In the genomic region with DNA sequence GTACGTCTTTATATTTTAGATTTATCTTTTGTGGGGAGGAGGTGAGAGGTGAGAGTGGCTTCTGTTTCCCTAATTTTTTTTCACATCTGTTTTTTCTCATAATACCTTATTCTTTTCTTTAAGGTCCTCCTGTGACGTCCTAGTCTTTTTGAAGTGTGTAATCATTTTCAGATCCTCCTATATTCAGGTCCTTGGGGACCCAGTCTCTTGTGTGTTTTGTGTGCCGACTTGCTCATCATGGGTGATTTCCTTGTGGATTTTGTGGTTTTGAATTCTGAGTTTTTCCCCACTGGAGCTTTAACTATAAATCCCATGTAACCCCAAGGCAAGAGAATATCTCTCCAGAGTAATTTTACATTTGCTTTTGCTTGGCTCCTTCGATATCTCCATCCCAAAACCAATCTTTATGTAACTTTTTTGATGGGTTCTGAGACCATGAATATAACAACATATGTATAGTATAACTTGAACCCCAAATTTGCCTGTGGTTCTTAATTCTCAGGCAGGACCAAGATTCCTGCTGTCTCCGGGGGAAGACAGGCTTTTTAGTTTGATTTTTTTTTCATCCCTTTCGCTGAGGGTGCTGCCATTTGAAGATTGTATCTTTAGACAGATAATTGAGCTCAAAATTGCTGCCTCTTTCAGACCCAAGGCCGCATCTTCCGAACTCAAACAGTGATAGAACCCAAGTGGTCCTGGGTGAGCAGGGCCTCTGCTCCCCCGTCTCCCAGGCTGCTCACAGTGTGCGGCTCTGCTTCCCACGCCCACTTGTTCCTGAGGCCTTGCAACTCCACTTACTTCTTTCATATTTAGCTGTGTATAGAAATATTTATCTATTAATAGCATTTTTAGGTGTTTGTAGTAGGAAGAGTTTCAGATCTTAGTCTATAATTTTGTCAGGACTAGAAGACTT, we compare ENCODE assay signal across 12 cellular contexts. TPM values are rescaled to one million over a fixed set of nuclear protein-coding genes. Genes with fewer than 3 reads are reported as not detected.
DNase-seq lines count a peak whose midpoint lies in the region; ATAC-seq and TF ChIP-seq lines count a peak whose summit lies in the region.
"Had no signal": no experiment of that assay in that cellular context is flagged by ENCODE, and none has a peak within 500 bp of the region (broad histone marks: within the 10 kb centered on the region; RNA-seq: fewer than 3 reads in every experiment).

No MANE protein-coding gene starts in this region.

- ATAC-seq in GM23338, result 0 out of 3 replicates have a peak, but pooled peaks have one; percentile 42
- ATAC-seq in stimulated activated effector memory CD8-positive, alpha-beta T cell treated with anti-CD3 and anti-CD28 coated beads, Interleukin-12 subunit alpha, Interleukin-12 subunit beta, amount 100 ng/mL, for 72 hours, result no peak
- no peak for ATAC-seq in GM18520 (IDR thresholded peaks at IDR 0.05; ENCODE audit: unreplicated experiment)
- ATAC-seq in GM21717 (IDR thresholded peaks at IDR 0.05; ENCODE audit: unreplicated experiment), result no peak

- H2AFZ ChIP-seq in GM23338, result no peak overlapping the region
- H2AFZ ChIP-seq: GM23248 had no signal

- H3F3A ChIP-seq in GM23338 (replicated peaks; ENCODE audit: low read depth), result no peaks in the 10 kb centered on the region

- no peaks in the 10 kb centered on the region for H3K36me3 ChIP-seq in GM23338 (ENCODE audit: insufficient read depth)
- H3K36me3 ChIP-seq in WERI-Rb-1, result peaks cover 27% of the 10 kb centered on the region
- H3K36me3 ChIP-seq: adrenal gland had no signal

- H3K79me2 ChIP-seq in GM23338 (replicated peaks; ENCODE audit: insufficient read depth), result 0 out of 2 replicates have a peak, but pooled peaks cover 6% of the 10 kb centered on the region

- DNase-seq in activated T-cell treated with anti-CD3 and anti-CD28 coated beads, Interleukin-2, amount 50 U/mL, for 1 hour, result peak; percentile 29
- DNase-seq in activated T-cell treated with anti-CD3 and anti-CD28 coated beads for 4 hours, result no peak
- no peak for DNase-seq in GM23338 (ENCODE audit: low spot score)
- peak; percentile 2 for DNase-seq in WERI-Rb-1
- DNase-seq in stimulated activated effector memory CD8-positive, alpha-beta T cell treated with anti-CD3 and anti-CD28 coated beads, Interleukin-12 subunit alpha, Interleukin-12 subunit beta, amount 100 ng/mL, for 72 hours (ENCODE audit: low spot score in 2 of 2), result no peak
- no peak for DNase-seq in NCI-H82 (lab: John Stamatoyannopoulos, UW)
- DNase-seq: GM23248, NCI-H2107 had no signal

- peaks cover 3% of the 10 kb centered on the region; the same call in 1 of the 2 replicates for H4K20me1 ChIP-seq in GM23338 (replicated peaks; ENCODE audit: insufficient read depth)

- H3K9me2 ChIP-seq in GM23338 (ENCODE audit: insufficient read depth), result no peaks in the 10 kb centered on the region

- H3K4me1 Mint-ChIP-seq in GM23338, result peaks cover 11% of the 10 kb centered on the region
- H3K4me1 Mint-ChIP-seq in stimulated activated effector memory CD8-positive, alpha-beta T cell treated with anti-CD3 and anti-CD28 coated beads, Interleukin-12 subunit alpha, Interleukin-12 subunit beta, amount 100 ng/mL, for 72 hours, result peaks cover 74% of the 10 kb centered on the region

- H3K27ac ChIP-seq in GM23338 (ENCODE audit: low read depth) (peak overlapping the region; percentile 40; the same call in 1 of the 2 replicates), WERI-Rb-1 (no peak overlapping the region)
- H3K27ac ChIP-seq: adrenal gland, GM23248 had no signal

- TF ChIP-seq CTCF in GM23338 (conservative IDR thresholded peaks at IDR 0.05; ENCODE audit: low read depth in 2 of 2) (no peak), WERI-Rb-1 (IDR thresholded peaks at IDR 0.05; ENCODE audit: low read depth, low read length) (no peak)

- no peak overlapping the region for H3K4me3 ChIP-seq in GM23338
- no peak overlapping the region for H3K4me3 ChIP-seq in WERI-Rb-1 (ENCODE audit: low read depth, low read length)
- H3K4me3 ChIP-seq: adrenal gland, GM23248 had no signal

- no peak overlapping the region for H3K4me2 ChIP-seq in GM23338

- H3K9me3 Mint-ChIP-seq in GM23338, result no peaks in the 10 kb centered on the region
- no peaks in the 10 kb centered on the region for H3K9me3 Mint-ChIP-seq in stimulated activated effector memory CD8-positive, alpha-beta T cell treated with anti-CD3 and anti-CD28 coated beads, Interleukin-12 subunit alpha, Interleukin-12 subunit beta, amount 100 ng/mL, for 72 hours

- H3K27me3 Mint-ChIP-seq in GM23338 (ENCODE audit: insufficient read depth, low read depth, poor library complexity), result peaks cover 2% of the 10 kb centered on the region

- peaks cover 15% of the 10 kb centered on the region; the same call in 2 of the 3 replicates for H3K36me3 Mint-ChIP-seq in GM23338 (ENCODE audit: low read depth)
- peaks cover 38% of the 10 kb centered on the region for H3K36me3 Mint-ChIP-seq in stimulated activated effector memory CD8-positive, alpha-beta T cell treated with anti-CD3 and anti-CD28 coated beads, Interleukin-12 subunit alpha, Interleukin-12 subunit beta, amount 100 ng/mL, for 72 hours

- H3K9me3 ChIP-seq in WERI-Rb-1 (ENCODE audit: severe bottlenecking), result no peaks in the 10 kb centered on the region
- H3K9me3 ChIP-seq: adrenal gland had no signal

- no peak overlapping the region for H3K27ac Mint-ChIP-seq in GM23338
- H3K27ac Mint-ChIP-seq in stimulated activated effector memory CD8-positive, alpha-beta T cell treated with anti-CD3 and anti-CD28 coated beads, Interleukin-12 subunit alpha, Interleukin-12 subunit beta, amount 100 ng/mL, for 72 hours, result peak overlapping the region; percentile 11

- peaks cover 5% of the 10 kb centered on the region for H3K4me1 ChIP-seq in GM23338 (ENCODE audit: insufficient read depth)

- H3K4me3 Mint-ChIP-seq in GM23338, result no peak overlapping the region
- H3K4me3 Mint-ChIP-seq in stimulated activated effector memory CD8-positive, alpha-beta T cell treated with anti-CD3 and anti-CD28 coated beads, Interleukin-12 subunit alpha, Interleukin-12 subunit beta, amount 100 ng/mL, for 72 hours, result peak overlapping the region; percentile 56

- H3K27me3 ChIP-seq in GM23338 (ENCODE audit: insufficient read depth), result no peaks in the 10 kb centered on the region
- no peaks in the 10 kb centered on the region for H3K27me3 ChIP-seq in WERI-Rb-1 (ENCODE audit: insufficient read depth, low read depth, severe bottlenecking)
- H3K27me3 ChIP-seq: adrenal gland had no signal

TF ChIP-seq in GM23338, 12 proteins besides CTCF, POLR2A, EP300 and RAD21 (continues in another document):
- TF ChIP-seq ZNF462 (CRISPR knock-in tag; IDR thresholded peaks at IDR 0.05), result no peak

RNA-seq across cellular contexts. Expression of gene GPR183, which starts 59.1 kb away (rescaled TPM):
- total RNA-seq in GM23338 (2014; rRNA removed; shearing (Covaris generic)), result not detected in 2 replicates
- polyA plus RNA-seq in GM23338 (2016; fragmentation: Nextera tagmentation; extraction: Ambion mirVana), result 0.78 and 0.92 TPM in 2 replicates
- total RNA-seq: G401, GM23248 had no signal

Comparison
In these comparisons a context has a peak if more than half of its experiments do, and no peak if none do; other contexts are left out.
1. DNase-seq: peak in activated T-cell treated with anti-CD3 and anti-CD28 coated beads, Interleukin-2, amount 50 U/mL, for 1 hour (single experiment) and WERI-Rb-1 (single experiment); none in activated T-cell treated with anti-CD3 and anti-CD28 coated beads for 4 hours (single experiment), GM23338 (single experiment), stimulated activated effector memory CD8-positive, alpha-beta T cell treated with anti-CD3 and anti-CD28 coated beads, Interleukin-12 subunit alpha, Interleukin-12 subunit beta, amount 100 ng/mL, for 72 hours (0 of 2) and NCI-H82 (single experiment).